ENCODE assay signal across 8 cellular contexts in genomic region chr19:30666301-30666803, GRCh38.
A peak's percentile ranks its signal among the peaks of the same experiment; 100 is the strongest.
DNase-seq lines count a peak whose midpoint lies in the region; ATAC-seq, FAIRE-seq and TF ChIP-seq lines count a peak whose summit lies in the region.

No MANE protein-coding gene starts in this region.

- TF ChIP-seq CTCF in OCI-LY1 (IDR thresholded peaks at IDR 0.05; ENCODE audit: low read length), result peak; percentile 89
- peak; percentile 92 for TF ChIP-seq CTCF in left ventricle myocardium inferior (IDR thresholded peaks at IDR 0.05; ENCODE audit: borderline replicate concordance)
- peak; percentile 44 to 92 (median 78) for TF ChIP-seq CTCF in sigmoid colon (IDR thresholded peaks at IDR 0.05)

- no peak overlapping the region for H3K4me2 ChIP-seq in OCI-LY1 (ENCODE audit: low read length)

- no peaks in the 10 kb centered on the region for H4K20me1 ChIP-seq in OCI-LY1 (ENCODE audit: insufficient read depth, low read length)

- no peak for ATAC-seq in HG02884 (IDR thresholded peaks at IDR 0.05; ENCODE audit: unreplicated experiment)

- 4 to 7% methylated on average over 11 of the region's 11 CpGs for WGBS in sigmoid colon, 2 donors

- H3K9ac ChIP-seq in OCI-LY1 (ENCODE audit: low read length), result no peak overlapping the region

- no peak overlapping the region for H2AFZ ChIP-seq in OCI-LY1 (ENCODE audit: low read length)

- H3K27me3 ChIP-seq in OCI-LY1 (ENCODE audit: insufficient read depth, low read length), result no peaks in the 10 kb centered on the region
- peaks cover 37% of the 10 kb centered on the region for H3K27me3 ChIP-seq in left ventricle myocardium inferior (ENCODE audit: low read depth)
- peaks cover 3 to 29% (median 20%) of the 10 kb centered on the region in 3 donors for H3K27me3 ChIP-seq in sigmoid colon

- H3K79me2 ChIP-seq in OCI-LY1 (ENCODE audit: insufficient read depth, low read length), result no peaks in the 10 kb centered on the region

- intact Hi-C loops in left ventricle myocardium inferior (cut with micrococcal nuclease) (no loop called here), sigmoid colon (cut with DNase I) (loop anchor here (5.0 kb wide), 1 partner anchor 1561 kb away; no protein-coding TSS in a partner anchor)

- H3K9me3 ChIP-seq in OCI-LY1 (ENCODE audit: low read length) (no peaks in the 10 kb centered on the region), left ventricle myocardium inferior (replicated peaks) (no peaks in the 10 kb centered on the region), sigmoid colon (no peaks in the 10 kb centered on the region)

- no peaks in the 10 kb centered on the region for H3F3A ChIP-seq in OCI-LY1 (ENCODE audit: insufficient read depth, low read length)

- H3K27ac ChIP-seq in OCI-LY1 (ENCODE audit: low read depth, low read length, poor library complexity, severe bottlenecking) (no peak overlapping the region), left ventricle myocardium inferior (replicated peaks) (no peak overlapping the region), sigmoid colon (no peak overlapping the region)

- DNase-seq in AG20443 (ENCODE audit: low spot score), result peak; percentile 65
- DNase-seq in GM18507 (ENCODE audit: extremely low spot score, insufficient read length, low read depth), result peak; percentile 15
- DNase-seq in activated T-helper 1 cell treated with anti-CD3 and anti-CD28 coated beads, Interleukin-2, amount 50 U/mL, for 16 hours (ENCODE audit: low read depth in 1 of 2, low spot score in 1 of 2), result peak; percentile 13 to 16
- DNase-seq in left ventricle myocardium inferior, result no peak
- no peak for DNase-seq in sigmoid colon
- DNase-seq in foreskin melanocyte, result no peak

- H3K4me1 ChIP-seq in OCI-LY1 (ENCODE audit: insufficient read depth, low read length, severe bottlenecking) (no peaks in the 10 kb centered on the region), left ventricle myocardium inferior (peaks cover 49% of the 10 kb centered on the region), sigmoid colon (peaks cover 0 to 14% (median 6%) of the 10 kb centered on the region in 4 donors)

- H3K36me3 ChIP-seq in OCI-LY1 (ENCODE audit: insufficient read depth, low read length) (no peaks in the 10 kb centered on the region), left ventricle myocardium inferior (no peaks in the 10 kb centered on the region), sigmoid colon (no peaks in the 10 kb centered on the region)

- no peak for TF ChIP-seq EP300 in sigmoid colon (IDR thresholded peaks at IDR 0.05)

- FAIRE-seq in GM18507 (lab: Jason Lieb, UNC), result no peak

- H3K9me2 ChIP-seq in OCI-LY1 (ENCODE audit: low read depth, low read length), result no peaks in the 10 kb centered on the region

- no peak for TF ChIP-seq POLR2A in sigmoid colon (IDR thresholded peaks at IDR 0.05)

- H3K4me3 ChIP-seq in OCI-LY1 (ENCODE audit: low read depth, low read length, poor library complexity, severe bottlenecking) (no peak overlapping the region), left ventricle myocardium inferior (no peak overlapping the region), sigmoid colon (no peak overlapping the region)

Comparison
In these comparisons a context has a peak if more than half of its experiments do, and no peak if none do; other contexts are left out.
1. DNase-seq: peak in AG20443 (single experiment), GM18507 (single experiment) and activated T-helper 1 cell treated with anti-CD3 and anti-CD28 coated beads, Interleukin-2, amount 50 U/mL, for 16 hours (2 of 2); none in left ventricle myocardium inferior (single experiment), sigmoid colon (single experiment) and foreskin melanocyte (single experiment).
2. Peak in every context shown above with its lines, with median percentiles within 50 percentile points of each other: CTCF ChIP-seq.